8 cellular contexts compared by ENCODE assay signal in genomic region chr11:88175707-88176066, GRCh38. TPM values are rescaled to one million over a fixed set of nuclear protein-coding genes. Genes with fewer than 3 reads are reported as not detected.
DNase-seq lines count a peak whose midpoint lies in the region; ATAC-seq and TF ChIP-seq lines count a peak whose summit lies in the region.

No MANE protein-coding gene starts in this region.

- H4K91ac ChIP-seq in neuronal stem cell (ENCODE audit: low read depth, low read length, poor library complexity) = no peak overlapping the region

- H2BK5ac ChIP-seq in neuronal stem cell (ENCODE audit: low read length) = no peak overlapping the region

- intact Hi-C loops in colonic mucosa (cut with DNase I) = no loop called here

- no CpG with 5 or more reads among the region's 7 CpGs for WGBS in neuronal stem cell (ENCODE audit: extremely low coverage in 2 of 2, insufficient read length in 2 of 2, insufficient replicate concordance in 1 of 2), 2 donors

- DNase-seq in colonic mucosa = no peak
- no peak for DNase-seq in neuronal stem cell (ENCODE audit: low spot score)
- no peak for DNase-seq in activated CD4-positive, CD25-positive, alpha-beta regulatory T cell (lab: John Stamatoyannopoulos, UW)
- DNase-seq in activated CD8-positive, alpha-beta memory T cell treated with anti-CD3 and anti-CD28 coated beads, Interleukin-2, amount 50 U/mL, for 4 hours = no peak

- H3K36me3 ChIP-seq in colonic mucosa (no peaks in the 10 kb centered on the region), neuronal stem cell (replicated peaks in 1 of 2; ENCODE audit: control insufficient read depth in 2 of 2, insufficient read depth in 2 of 2, low read length in 2 of 2) (no peaks in the 10 kb centered on the region)

- TF ChIP-seq CTCF in colonic mucosa (IDR thresholded peaks at IDR 0.05) = no peak

- peak overlapping the region; percentile 90 for H3K4me2 ChIP-seq in neuronal stem cell (ENCODE audit: insufficient read depth, low read length, poor library complexity, severe bottlenecking)

- H3K18ac ChIP-seq in neuronal stem cell (ENCODE audit: low read length) = no peak overlapping the region

- H3K79me1 ChIP-seq in neuronal stem cell (ENCODE audit: low read depth, low read length) = no peaks in the 10 kb centered on the region

- H2AFZ ChIP-seq in neuronal stem cell (ENCODE audit: low read length) = peak overlapping the region; percentile 74

- no peaks in the 10 kb centered on the region for H3K9me3 ChIP-seq in colonic mucosa
- H3K9me3 ChIP-seq in neuronal stem cell (replicated peaks in 1 of 2; ENCODE audit: control insufficient read depth in 2 of 2, insufficient read depth in 1 of 2, low read depth in 1 of 2, low read length in 2 of 2) = no peaks in the 10 kb centered on the region

- no peak overlapping the region for H3K27ac ChIP-seq in colonic mucosa
- no peak overlapping the region for H3K27ac ChIP-seq in neuronal stem cell (replicated peaks; ENCODE audit: low read length)

- no peak overlapping the region for H2BK120ac ChIP-seq in neuronal stem cell (ENCODE audit: low read depth, low read length)

- no peak overlapping the region for H2BK12ac ChIP-seq in neuronal stem cell (ENCODE audit: low read length)

- H3K4me3 ChIP-seq in colonic mucosa (peak overlapping the region; percentile 38), neuronal stem cell (ENCODE audit: low read length in 2 of 2) (peak overlapping the region in 1 of 2 donors; percentile 61)

- H4K8ac ChIP-seq in neuronal stem cell (ENCODE audit: low read depth, low read length) = no peak overlapping the region

- H2AK5ac ChIP-seq in neuronal stem cell (ENCODE audit: low read depth, low read length) = no peak overlapping the region

- ATAC-seq in GM18868 (IDR thresholded peaks at IDR 0.05; ENCODE audit: unreplicated experiment) = peak; percentile 2
- ATAC-seq in HG03095 (IDR thresholded peaks at IDR 0.05; ENCODE audit: unreplicated experiment) = peak; percentile 10
- ATAC-seq in GM18867 (IDR thresholded peaks at IDR 0.05; ENCODE audit: unreplicated experiment) = no peak
- no peak for ATAC-seq in GM18517 (IDR thresholded peaks at IDR 0.05; ENCODE audit: unreplicated experiment)

- H3K14ac ChIP-seq in neuronal stem cell (ENCODE audit: low read length) = no peak overlapping the region

- no peak overlapping the region for H3K4ac ChIP-seq in neuronal stem cell (ENCODE audit: low read length)

- H3K4me1 ChIP-seq in colonic mucosa = no peaks in the 10 kb centered on the region
- H3K4me1 ChIP-seq in neuronal stem cell (ENCODE audit: control insufficient read depth in 2 of 2, insufficient read depth in 1 of 2, low read depth in 1 of 2, low read length in 2 of 2) = peaks cover 3 to 9% of the 10 kb centered on the region in 2 donors

- H3K9ac ChIP-seq in colonic mucosa (ENCODE audit: low read depth in 2 of 2, low read length in 2 of 2) (no peak overlapping the region), neuronal stem cell (ENCODE audit: low read depth, low read length, poor library complexity) (no peak overlapping the region)

- no peak overlapping the region for H2BK15ac ChIP-seq in neuronal stem cell (ENCODE audit: low read length)

- H3K23ac ChIP-seq in neuronal stem cell (ENCODE audit: low read depth, low read length, poor library complexity) = no peak overlapping the region

- H3K27me3 ChIP-seq in colonic mucosa = no peaks in the 10 kb centered on the region
- peaks cover 0 to 38% (median 1%) of the 10 kb centered on the region in 3 experiments for H3K27me3 ChIP-seq in neuronal stem cell (ENCODE audit: control insufficient read depth in 3 of 3, insufficient read depth in 3 of 3, low read depth in 1 of 3, low read length in 3 of 3)

RNA-seq across cellular contexts. Expression of gene RAB38, which starts 0.4 kb away (rescaled TPM):
- total RNA-seq in colonic mucosa = 1 to 10 TPM; 1.6 to 4.9 TPM
- 9.7 TPM for polyA plus RNA-seq in neuronal stem cell (2013, experiment 1 of 2)
- polyA plus RNA-seq in neuronal stem cell (2013, experiment 2 of 2) = 9.3 TPM

Comparison
In these comparisons a context has a peak if more than half of its experiments do, and no peak if none do; other contexts are left out.
1. ATAC-seq: peak in GM18868 (single experiment) and HG03095 (single experiment); none in GM18867 (single experiment) and GM18517 (single experiment).